Comparison of ENCODE assay signal across 8 cellular contexts in genomic region chr19:10748924-10749434, GRCh38. TPM values are rescaled to one million over a fixed set of nuclear protein-coding genes. Genes with fewer than 3 reads are reported as not detected.
DNase-seq lines count a peak whose midpoint lies in the region; TF ChIP-seq lines count a peak whose summit lies in the region.

No MANE protein-coding gene starts in this region.

- WGBS in SK-N-SH (ENCODE audit: low lambda C conversion rate): 54% methylated on average over 5 of the region's 10 CpGs
- 29% methylated on average over 10 of the region's 10 CpGs for WGBS in prostate gland

- H3K27ac ChIP-seq in SK-N-SH (ENCODE audit: low read depth in 2 of 2, low read length in 1 of 2): peak overlapping the region; percentile 19 to 78; a peak in 3 of 4 replicates
- peak overlapping the region; percentile 58 to 68 for H3K27ac ChIP-seq in prostate gland

- no peak overlapping the region for H3K4me3 ChIP-seq in SK-N-SH (ENCODE audit: low read depth in 2 of 2, low read length in 1 of 2)
- H3K4me3 ChIP-seq in prostate gland: no peak overlapping the region

- intact Hi-C loops in activated naive CD4-positive, alpha-beta T cell treated with anti-CD3 and anti-CD28 coated beads for 36 hours (cut with micrococcal nuclease): no loop called here
- intact Hi-C loops in prostate gland (cut with DNase I): no loop called here

- TF ChIP-seq POLR2A in prostate gland (IDR thresholded peaks at IDR 0.05): no peak

- H3K9me3 ChIP-seq in SK-N-SH (no peaks in the 10 kb centered on the region), prostate gland (no peaks in the 10 kb centered on the region)

- no peaks in the 10 kb centered on the region for H3K9me2 ChIP-seq in SK-N-SH

- H3K36me3 ChIP-seq in SK-N-SH (replicated peaks in 1 of 2; ENCODE audit: control insufficient read depth in 1 of 2, insufficient read depth in 2 of 2, low read length in 1 of 2) (no peaks in the 10 kb centered on the region), prostate gland (no peaks in the 10 kb centered on the region)

- peaks cover 88% of the 10 kb centered on the region for H4K20me1 ChIP-seq in SK-N-SH (ENCODE audit: insufficient read depth)

- no peaks in the 10 kb centered on the region for H3K36me3 Mint-ChIP-seq in activated naive CD4-positive, alpha-beta T cell treated with anti-CD3 and anti-CD28 coated beads for 36 hours (ENCODE audit: low read depth)

- H3K9ac ChIP-seq in SK-N-SH: no peak overlapping the region

- 0 out of 2 replicates have a peak overlapping the region, but pooled peaks have one; percentile 43 for H3K4me2 ChIP-seq in SK-N-SH

- H3F3A ChIP-seq in SK-N-SH (replicated peaks; ENCODE audit: insufficient read depth): peaks cover 7% of the 10 kb centered on the region

- CTCF ChIA-PET in activated naive CD4-positive, alpha-beta T cell treated with anti-CD3 and anti-CD28 coated beads for 36 hours (lab: Charles Lee): interaction anchor here (0.6 kb wide), 1 partner anchor 292 kb away, joined by 3 read pairs; no protein-coding TSS in a partner anchor
- CTCF ChIA-PET in SK-N-SH (lab: Yijun Ruan, JAX): interaction anchor here (0.7 kb wide), 1 partner anchor 31 kb away, joined by 3 read pairs; the partner anchor contains the start of gene DNM2

- DNase-seq in activated naive CD4-positive, alpha-beta T cell treated with anti-CD3 and anti-CD28 coated beads for 36 hours: no peak
- no peak for DNase-seq in activated naive CD4-positive, alpha-beta T cell treated with Interleukin-2 at 50 U/mL for 16 hours
- DNase-seq in SK-N-SH (peak; percentile 79), fibroblast of peridontal ligament (ENCODE audit: extremely low read depth) (peak; percentile 8), prostate gland (ENCODE audit: low spot score) (peak; percentile 39), NCI-H2227 treated with DMSO at 0.1 percent for 48 hours (lab: John Stamatoyannopoulos, UW) (no peak), GM19240 (ENCODE audit: insufficient read length, low spot score) (no peak), germinal center (ENCODE audit: low spot score) (no peak)

- TF ChIP-seq CTCF in SK-N-SH (IDR thresholded peaks at IDR 0.05) (no peak), prostate gland (IDR thresholded peaks at IDR 0.05) (no peak)

- H3K4me1 Mint-ChIP-seq in activated naive CD4-positive, alpha-beta T cell treated with anti-CD3 and anti-CD28 coated beads for 36 hours (ENCODE audit: low read depth): peaks cover 76% of the 10 kb centered on the region

- H3K27ac Mint-ChIP-seq in activated naive CD4-positive, alpha-beta T cell treated with anti-CD3 and anti-CD28 coated beads for 36 hours: peak overlapping the region; percentile 78

- peaks cover 94% of the 10 kb centered on the region for H3K79me2 ChIP-seq in SK-N-SH (ENCODE audit: insufficient read depth)

- TF ChIP-seq EP300 in SK-N-SH (IDR thresholded peaks at IDR 0.05; ENCODE audit: borderline replicate concordance in 1 of 2, low read depth in 1 of 2, low read length in 1 of 2): peak in 1 of 2 experiments; percentile 57; a peak in 1 of 4 replicates

- H3K4me3 Mint-ChIP-seq in activated naive CD4-positive, alpha-beta T cell treated with anti-CD3 and anti-CD28 coated beads for 36 hours: no peak overlapping the region

- TF ChIP-seq RAD21 in SK-N-SH (IDR thresholded peaks at IDR 0.05; ENCODE audit: low read length): no peak

- no peak overlapping the region for H2AFZ ChIP-seq in SK-N-SH (ENCODE audit: low read depth)

- H3K27me3 Mint-ChIP-seq in activated naive CD4-positive, alpha-beta T cell treated with anti-CD3 and anti-CD28 coated beads for 36 hours (ENCODE audit: low read depth): no peaks in the 10 kb centered on the region

- no peaks in the 10 kb centered on the region for H3K9me3 Mint-ChIP-seq in activated naive CD4-positive, alpha-beta T cell treated with anti-CD3 and anti-CD28 coated beads for 36 hours

- H3K27me3 ChIP-seq in SK-N-SH (ENCODE audit: insufficient read depth) (no peaks in the 10 kb centered on the region), prostate gland (replicated peaks; ENCODE audit: insufficient read depth) (no peaks in the 10 kb centered on the region)

- POLR2A ChIA-PET in SK-N-SH (lab: Yijun Ruan, JAX): no interaction called here

- peaks cover 9 to 38% of the 10 kb centered on the region in 2 experiments; a peak in 3 of 4 replicates for H3K4me1 ChIP-seq in SK-N-SH (ENCODE audit: control insufficient read depth in 1 of 2, insufficient read depth in 2 of 2, low read depth in 1 of 2, low read length in 1 of 2)
- H3K4me1 ChIP-seq in prostate gland (replicated peaks): peaks cover 29% of the 10 kb centered on the region

TF ChIP-seq in SK-N-SH, 30 proteins besides CTCF, POLR2A, EP300 and RAD21 (continues in another document):
- TF ChIP-seq, protein P1, sequence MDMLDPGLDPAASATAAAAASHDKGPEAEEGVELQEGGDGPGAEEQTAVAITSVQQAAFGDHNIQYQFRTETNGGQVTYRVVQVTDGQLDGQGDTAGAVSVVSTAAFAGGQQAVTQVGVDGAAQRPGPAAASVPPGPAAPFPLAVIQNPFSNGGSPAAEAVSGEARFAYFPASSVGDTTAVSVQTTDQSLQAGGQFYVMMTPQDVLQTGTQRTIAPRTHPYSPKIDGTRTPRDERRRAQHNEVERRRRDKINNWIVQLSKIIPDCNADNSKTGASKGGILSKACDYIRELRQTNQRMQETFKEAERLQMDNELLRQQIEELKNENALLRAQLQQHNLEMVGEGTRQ (IDR thresholded peaks at IDR 0.05; ENCODE audit: borderline replicate concordance, low read depth, low read length): peak; percentile 55; the same call in 1 of the 2 replicates
- TF ChIP-seq SMC3 (IDR thresholded peaks at IDR 0.05; ENCODE audit: low read depth, low read length) (no peak), ZBTB33 (IDR thresholded peaks at IDR 0.05; ENCODE audit: borderline replicate concordance, low read depth) (no peak), NFIC (IDR thresholded peaks at IDR 0.05; ENCODE audit: borderline replicate concordance) (peak; percentile 37; the same call in 1 of the 2 replicates), MEF2A (IDR thresholded peaks at IDR 0.05; ENCODE audit: borderline replicate concordance, low read depth) (no peak), YY1 (IDR thresholded peaks at IDR 0.05; ENCODE audit: low read depth) (no peak), SIN3A (IDR thresholded peaks at IDR 0.05; ENCODE audit: borderline replicate concordance, low read depth, low read length) (no peak), TEAD4 (IDR thresholded peaks at IDR 0.05; ENCODE audit: borderline replicate concordance, insufficient read depth) (no peak), GABPA (IDR thresholded peaks at IDR 0.05; ENCODE audit: low read depth) (no peak), USF1 (IDR thresholded peaks at IDR 0.05; ENCODE audit: borderline replicate concordance, low read depth) (peak; percentile 81), IRF3 (IDR thresholded peaks at IDR 0.05; ENCODE audit: low read depth, low read length) (no peak)
- TF ChIP-seq, protein P2, sequence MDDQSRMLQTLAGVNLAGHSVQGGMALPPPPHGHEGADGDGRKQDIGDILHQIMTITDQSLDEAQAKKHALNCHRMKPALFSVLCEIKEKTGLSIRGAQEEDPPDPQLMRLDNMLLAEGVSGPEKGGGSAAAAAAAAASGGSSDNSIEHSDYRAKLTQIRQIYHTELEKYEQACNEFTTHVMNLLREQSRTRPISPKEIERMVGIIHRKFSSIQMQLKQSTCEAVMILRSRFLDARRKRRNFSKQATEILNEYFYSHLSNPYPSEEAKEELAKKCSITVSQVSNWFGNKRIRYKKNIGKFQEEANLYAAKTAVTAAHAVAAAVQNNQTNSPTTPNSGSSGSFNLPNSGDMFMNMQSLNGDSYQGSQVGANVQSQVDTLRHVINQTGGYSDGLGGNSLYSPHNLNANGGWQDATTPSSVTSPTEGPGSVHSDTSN (IDR thresholded peaks at IDR 0.05): no peak

RNA-seq across cellular contexts. Expression of gene DNM2, which starts 31.1 kb away (rescaled TPM):
- 100 to 1,000 TPM; 144 to 148 TPM for total RNA-seq in activated naive CD4-positive, alpha-beta T cell treated with anti-CD3 and anti-CD28 coated beads for 36 hours
- 52.5 and 53.6 TPM in 2 replicates for polyA plus RNA-seq in SK-N-SH (2012; rRNA removed)
- polyA plus RNA-seq in SK-N-SH (2012; cell fraction: cytosol; rRNA removed): 20.5 and 31.8 TPM in 2 replicates
- polyA plus RNA-seq in SK-N-SH (2012; cell fraction: nucleus; rRNA removed): 159 and 212 TPM in 2 replicates
- total RNA-seq in prostate gland: 100 to 1,000 TPM; 137 to 279 TPM

RNA-seq across cellular contexts. Expression of gene QTRT1, which starts 47.7 kb away (rescaled TPM):
- 10 to 100 TPM; 48.9 to 51.3 TPM for total RNA-seq in activated naive CD4-positive, alpha-beta T cell treated with anti-CD3 and anti-CD28 coated beads for 36 hours
- 108 and 115 TPM in 2 replicates for polyA plus RNA-seq in SK-N-SH (2012; rRNA removed)
- 28.1 and 48.7 TPM in 2 replicates for polyA plus RNA-seq in SK-N-SH (2012; cell fraction: cytosol; rRNA removed)
- 464 and 520 TPM in 2 replicates for polyA plus RNA-seq in SK-N-SH (2012; cell fraction: nucleus; rRNA removed)
- total RNA-seq in prostate gland: 10 to 100 TPM; 45.0 to 49.0 TPM

Comparison
In these comparisons a context has a peak if more than half of its experiments do, and no peak if none do; other contexts are left out.
1. DNase-seq: peak in SK-N-SH (single experiment), fibroblast of peridontal ligament (single experiment) and prostate gland (single experiment); none in activated naive CD4-positive, alpha-beta T cell treated with anti-CD3 and anti-CD28 coated beads for 36 hours (single experiment), activated naive CD4-positive, alpha-beta T cell treated with Interleukin-2 at 50 U/mL for 16 hours (single experiment), NCI-H2227 treated with DMSO at 0.1 percent for 48 hours (single experiment), GM19240 (single experiment) and germinal center (single experiment).